18 cellular contexts compared by ENCODE assay signal in genomic region chr19:8397746-8398721, GRCh38. TPM values are rescaled to one million over a fixed set of nuclear protein-coding genes. Genes with fewer than 3 reads are reported as not detected.
DNase-seq lines count a peak whose midpoint lies in the region; ATAC-seq, FAIRE-seq and TF ChIP-seq lines count a peak whose summit lies in the region.
"Had no signal": no experiment of that assay in that cellular context is flagged by ENCODE, and none has a peak within 500 bp of the region (broad histone marks: within the 10 kb centered on the region; RNA-seq: fewer than 3 reads in every experiment).

No MANE protein-coding gene starts in this region.

- H3K4me1 ChIP-seq in SJCRH30, result peaks cover 19% of the 10 kb centered on the region
- peaks cover 15 to 35% of the 10 kb centered on the region in 2 donors for H3K4me1 ChIP-seq in kidney (ENCODE audit: control insufficient read depth in 1 of 2, insufficient read depth in 1 of 2, low read depth in 1 of 2, low read length in 2 of 2)
- H3K4me1 ChIP-seq in psoas muscle, result peaks cover 37% of the 10 kb centered on the region
- peaks cover 15 to 78% (median 53%) of the 10 kb centered on the region in 6 donors for H3K4me1 ChIP-seq in spleen

- in situ Hi-C loops in GM13977 (cut with MboI; ENCODE audit: low pct_unique_long_range_greater_than_20kb, low sequenced_read_pairs, unreplicated experiment), result no loop called here

- TF ChIP-seq POLR2A in spleen (IDR thresholded peaks at IDR 0.05), result no peak

- H3K4me3 Mint-ChIP-seq in stimulated activated naive B cell treated with anti-CD40 and anti-IgM and Interleukin-4, amounts not matched to agents 10 μg/mL and 1 μg/mL and 100 μg/mL, for 72 hours, result no peak overlapping the region
- H3K4me3 Mint-ChIP-seq: activated naive CD8-positive, alpha-beta T cell; effector memory CD8-positive, alpha-beta T cell had no signal

- H3K4me1 Mint-ChIP-seq in stimulated activated naive B cell treated with anti-CD40 and anti-IgM and Interleukin-4, amounts not matched to agents 10 μg/mL and 1 μg/mL and 100 μg/mL, for 72 hours, result peaks cover 30 to 48% of the 10 kb centered on the region in 2 donors

- peak overlapping the region in 1 of 2 donors; percentile 12 for H3K9ac ChIP-seq in kidney (ENCODE audit: low read length in 2 of 2)

- H3K4me3 ChIP-seq in SJCRH30, result no peak overlapping the region
- H3K4me3 ChIP-seq in kidney (ENCODE audit: low read length in 2 of 2), result no peak overlapping the region
- no peak overlapping the region for H3K4me3 ChIP-seq in psoas muscle
- no peak overlapping the region for H3K4me3 ChIP-seq in spleen
- H3K4me3 ChIP-seq: cardiac muscle cell, tibial artery had no signal

- H3K27me3 ChIP-seq in SJCRH30 (no peaks in the 10 kb centered on the region), psoas muscle (ENCODE audit: insufficient read depth in 3 of 3, low read length in 2 of 3) (no peaks in the 10 kb centered on the region), spleen (replicated peaks in 1 of 7) (no peaks in the 10 kb centered on the region)
- H3K27me3 ChIP-seq: cardiac muscle cell, tibial artery had no signal

- H3K36me3 ChIP-seq in SJCRH30 (peaks cover 3% of the 10 kb centered on the region; the same call in 1 of the 2 replicates), kidney (ENCODE audit: control insufficient read depth in 1 of 2, insufficient read depth in 2 of 2, low read length in 2 of 2) (peaks cover 4 to 12% of the 10 kb centered on the region in 2 donors), psoas muscle (ENCODE audit: insufficient read depth in 1 of 2, low read depth in 1 of 2) (peaks cover under 1 to 33% of the 10 kb centered on the region in 2 donors), spleen (peaks cover 0 to 89% (median 28%) of the 10 kb centered on the region in 6 donors)

- H3K27ac Mint-ChIP-seq in stimulated activated naive B cell treated with anti-CD40 and anti-IgM and Interleukin-4, amounts not matched to agents 10 μg/mL and 1 μg/mL and 100 μg/mL, for 72 hours, result no peak overlapping the region
- H3K27ac Mint-ChIP-seq: IgD-negative memory B cell had no signal

- no peaks in the 10 kb centered on the region for H3K27me3 Mint-ChIP-seq in stimulated activated naive B cell treated with anti-CD40 and anti-IgM and Interleukin-4, amounts not matched to agents 10 μg/mL and 1 μg/mL and 100 μg/mL, for 72 hours
- H3K27me3 Mint-ChIP-seq: activated naive CD8-positive, alpha-beta T cell; effector memory CD8-positive, alpha-beta T cell; IgD-negative memory B cell had no signal

- ATAC-seq in psoas muscle (no peak), GM21515 (IDR thresholded peaks at IDR 0.05; ENCODE audit: unreplicated experiment) (no peak)
- ATAC-seq in stimulated activated naive B cell treated with anti-CD40 and anti-IgM and Interleukin-4, amounts not matched to agents 10 μg/mL and 1 μg/mL and 100 μg/mL, for 72 hours (replicated peaks), result no peak
- ATAC-seq: effector memory CD8-positive, alpha-beta T cell had no signal

- 60 to 78% (median 63%) methylated on average over 17 of the region's 17 CpGs for WGBS in psoas muscle, 3 donors
- WGBS in spleen, 5 donors, result 76 to 91% (median 84%) methylated on average over 14 to 17 of the region's 17 CpGs

- TF ChIP-seq CTCF in GM13977 (IDR thresholded peaks at IDR 0.05; ENCODE audit: extremely low read depth, insufficient read depth, missing control alignments), result no peak
- no peak for TF ChIP-seq CTCF in kidney (IDR thresholded peaks at IDR 0.05; ENCODE audit: borderline replicate concordance, extremely low read depth, insufficient read depth)
- no peak for TF ChIP-seq CTCF in psoas muscle (IDR thresholded peaks at IDR 0.05)
- no peak for TF ChIP-seq CTCF in spleen (IDR thresholded peaks at IDR 0.05 in 8 of 11, conservative IDR thresholded peaks at IDR 0.05 in 3 of 11)

- FAIRE-seq in kidney (lab: Jason Lieb, UNC), result no peak
- FAIRE-seq: frontal cortex, GM18507 had no signal

- intact Hi-C loops in kidney (cut with DNase I) (no loop called here), psoas muscle (cut with DNase I) (loop anchor here in 1 of 2 donors (2.0 kb wide), 1 partner anchor 43 kb away; no protein-coding TSS in a partner anchor), spleen (cut with DNase I; ENCODE audit: low total_unique reads) (no loop called here)

- H3K27ac ChIP-seq in SJCRH30, result no peak overlapping the region
- peak overlapping the region; percentile 37 to 43 for H3K27ac ChIP-seq in kidney (ENCODE audit: low read depth in 2 of 2, low read length in 2 of 2)
- H3K27ac ChIP-seq in psoas muscle, result peak overlapping the region; percentile 16
- peak overlapping the region in 3 of 8 donors; percentile 14 to 99 (median 28) for H3K27ac ChIP-seq in spleen
- H3K27ac ChIP-seq: cardiac muscle cell, tibial artery had no signal

- DNase-seq in GM13977 (ENCODE audit: low spot score), result peak; percentile 7
- peak; percentile 31 to 35 for DNase-seq in SJCRH30
- no peak for DNase-seq in kidney
- DNase-seq in psoas muscle, result peak in 1 of 2 donors; percentile 42
- DNase-seq in GOT3 (lab: John Stamatoyannopoulos, UW), result no peak
- no peak for DNase-seq in spleen
- DNase-seq in stimulated activated naive B cell treated with anti-CD40 and anti-IgM and Interleukin-4, amounts not matched to agents 10 μg/mL and 1 μg/mL and 100 μg/mL, for 72 hours, result no peak
- DNase-seq: activated CD4-positive, CD25-positive, alpha-beta regulatory T cell treated with anti-CD3 and anti-CD28 coated beads, Interleukin-2, amount 50 U/mL, for 72 hours; effector memory CD8-positive, alpha-beta T cell; NCI-H1048; NCI-H2107; tibial artery had no signal

- peaks cover 36 to 46% of the 10 kb centered on the region in 2 donors for H3K36me3 Mint-ChIP-seq in stimulated activated naive B cell treated with anti-CD40 and anti-IgM and Interleukin-4, amounts not matched to agents 10 μg/mL and 1 μg/mL and 100 μg/mL, for 72 hours
- H3K36me3 Mint-ChIP-seq: activated naive CD8-positive, alpha-beta T cell; IgD-negative memory B cell had no signal

- H3K9me3 Mint-ChIP-seq in stimulated activated naive B cell treated with anti-CD40 and anti-IgM and Interleukin-4, amounts not matched to agents 10 μg/mL and 1 μg/mL and 100 μg/mL, for 72 hours, result no peaks in the 10 kb centered on the region
- H3K9me3 Mint-ChIP-seq: effector memory CD8-positive, alpha-beta T cell had no signal

- H3K9me3 ChIP-seq in SJCRH30 (replicated peaks), result no peaks in the 10 kb centered on the region
- H3K9me3 ChIP-seq in kidney (ENCODE audit: control insufficient read depth in 1 of 2, low read length in 2 of 2), result no peaks in the 10 kb centered on the region
- no peaks in the 10 kb centered on the region for H3K9me3 ChIP-seq in psoas muscle
- H3K9me3 ChIP-seq in spleen, result no peaks in the 10 kb centered on the region
- H3K9me3 ChIP-seq: tibial artery had no signal

RNA-seq across cellular contexts. Expression of gene RAB11B, which starts 7.9 kb away (rescaled TPM):
- total RNA-seq in SJCRH30 (2014; rRNA removed; shearing (Covaris generic)), result 15.9 and 17.7 TPM in 2 replicates
- total RNA-seq in kidney (146 TPM), psoas muscle (100 to 1,000 TPM in 1 of 4 donors, 10 to 100 TPM in 3; 77.1 to 130 (median 82.2) TPM), spleen (100 to 1,000 TPM in 4 of 7 donors, 10 to 100 TPM in 3; 60.2 to 114 (median 100) TPM)
- polyA plus RNA-seq in kidney (ENCODE audit: insufficient read depth, low read depth, low replicate concordance) (148 TPM), psoas muscle (10 to 100 TPM; 43.9 to 59.9 (median 56.9) TPM), spleen (100 to 1,000 TPM in 1 of 3 donors, 10 to 100 TPM in 2; 42.0 to 101 (median 42.5) TPM)

RNA-seq across cellular contexts. Expression of gene MARCHF2, which starts 15.1 kb away (rescaled TPM):
- 0.55 and 2.8 TPM in 2 replicates for total RNA-seq in SJCRH30 (2014; rRNA removed; shearing (Covaris generic))
- total RNA-seq in kidney (48.4 TPM), psoas muscle (10 to 100 TPM; 47.7 to 56.0 (median 52.2) TPM), spleen (100 to 1,000 TPM in 3 of 7 donors, 10 to 100 TPM in 4; 52.1 to 212 (median 81.1) TPM)
- polyA plus RNA-seq in kidney (ENCODE audit: insufficient read depth, low read depth, low replicate concordance) (46.5 TPM), psoas muscle (10 to 100 TPM; 32.8 to 55.6 (median 48.9) TPM), spleen (10 to 100 TPM; 33.4 to 42.8 (median 36.2) TPM)

RNA-seq across cellular contexts. Expression of gene ANGPTL4, which starts 34.1 kb away (rescaled TPM):
- 0.10 and 0.59 TPM in 2 replicates for total RNA-seq in SJCRH30 (2014; rRNA removed; shearing (Covaris generic))
- total RNA-seq in kidney (7.2 TPM), psoas muscle (100 to 1,000 TPM in 1 of 4 donors, 10 to 100 TPM in 3; 10.7 to 118 (median 44.7) TPM), spleen (10 to 100 TPM in 4 of 7 donors, 1 to 10 TPM in 3; 1.8 to 28.3 (median 11.8) TPM)
- polyA plus RNA-seq in kidney (ENCODE audit: insufficient read depth, low read depth, low replicate concordance) (40.3 TPM), psoas muscle (100 to 1,000 TPM in 1 of 3 donors, 10 to 100 TPM in 2; 17.2 to 235 (median 19.1) TPM), spleen (1 to 10 TPM; 7.4 to 8.5 (median 7.8) TPM)
- polyA plus RNA-seq: IgD-negative memory B cell had no signal

RNA-seq across cellular contexts. Expression of gene HNRNPM, which starts 46.7 kb away (rescaled TPM):
- total RNA-seq in SJCRH30 (2014; rRNA removed; shearing (Covaris generic)), result 191 and 195 TPM in 2 replicates
- 164 TPM for total RNA-seq in kidney
- 103 TPM for polyA plus RNA-seq in kidney (ENCODE audit: insufficient read depth, low read depth, low replicate concordance)
- total RNA-seq in psoas muscle, result 10 to 100 TPM; 73.2 to 92.2 (median 84.1) TPM
- 100 to 1,000 TPM in 2 of 3 donors, 10 to 100 TPM in 1; 53.2 to 146 (median 118) TPM for polyA plus RNA-seq in psoas muscle
- 100 to 1,000 TPM; 105 to 229 (median 147) TPM for total RNA-seq in spleen
- polyA plus RNA-seq in spleen, result 100 to 1,000 TPM in 1 of 3 donors, 10 to 100 TPM in 2; 77.1 to 153 (median 79.9) TPM

RNA-seq across cellular contexts. Expression of gene KANK3, which starts 55.0 kb away (rescaled TPM):
- 0.04 TPM in 1 of 2 replicates, not detected in the other for total RNA-seq in SJCRH30 (2014; rRNA removed; shearing (Covaris generic))
- total RNA-seq in kidney (26.6 TPM), psoas muscle (10 to 100 TPM in 2 of 4 donors, 1 to 10 TPM in 2; 7.1 to 14.2 (median 9.7) TPM), spleen (10 to 100 TPM; 42.2 to 84.6 (median 54.6) TPM)
- polyA plus RNA-seq in kidney (ENCODE audit: insufficient read depth, low read depth, low replicate concordance) (15.0 TPM), psoas muscle (1 to 10 TPM; 5.1 to 9.4 (median 7.7) TPM), spleen (10 to 100 TPM; 14.0 to 66.7 (median 50.3) TPM)
- polyA plus RNA-seq: IgD-negative memory B cell had no signal

Comparison
In these comparisons a context has a peak if more than half of its experiments do, and no peak if none do; other contexts are left out.
1. DNase-seq: peak in GM13977 (single experiment) and SJCRH30 (2 of 2); none in kidney (single experiment), GOT3 (single experiment), spleen (single experiment) and stimulated activated naive B cell treated with anti-CD40 and anti-IgM and Interleukin-4, amounts not matched to agents 10 μg/mL and 1 μg/mL and 100 μg/mL, for 72 hours (single experiment).
2. RNA of gene MARCHF2, which starts 15.1 kb away (total RNA-seq): 52.1 to 212 TPM in spleen, 47.7 to 56.0 TPM in psoas muscle and 48.4 TPM in kidney (single experiment); 0.55 to 2.8 TPM in SJCRH30; every median in the first group is over 10 times any median in the second.